ENCODE assay signal across 1 cellular context in the genomic region with DNA sequence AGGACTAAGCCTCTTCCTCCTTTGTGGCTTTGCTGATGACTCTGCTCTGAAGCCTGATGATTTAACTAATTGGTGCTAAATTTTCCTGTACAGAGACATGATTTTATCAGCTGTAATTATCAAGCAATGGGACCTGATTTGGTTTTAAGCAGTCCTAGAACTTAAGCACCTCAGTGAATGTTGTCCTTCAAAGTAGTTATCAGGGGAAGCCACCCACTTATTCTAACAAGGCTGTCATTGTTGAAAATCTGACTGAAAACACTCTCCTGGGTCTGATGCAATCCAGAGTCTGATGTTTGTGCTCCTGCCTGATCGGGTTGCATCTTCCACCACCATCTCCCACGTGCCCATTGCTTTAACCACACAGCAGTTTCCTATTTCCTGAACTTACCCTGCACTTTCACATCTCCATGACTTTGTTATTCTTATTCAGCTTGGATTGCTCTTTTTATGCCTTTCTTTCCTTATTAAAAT.
TF ChIP-seq lines count a peak whose summit lies in the region.

No MANE protein-coding gene starts in this region.

TF ChIP-seq in K562, 482 proteins besides CTCF, POLR2A, EP300 and RAD21 (continued from another document and continues in another):
- no peak for TF ChIP-seq CBX5 (IDR thresholded peaks at IDR 0.05; ENCODE audit: borderline replicate concordance, low read depth)
- no peak for TF ChIP-seq ZBTB34 (CRISPR knock-in tag; IDR thresholded peaks at IDR 0.05)
- TF ChIP-seq FOXM1 (IDR thresholded peaks at IDR 0.05; ENCODE audit: low read depth): no peak; the same call in 1 of the 2 replicates
- no peak for TF ChIP-seq FOXM1 (CRISPR knock-in tag; IDR thresholded peaks at IDR 0.05; ENCODE audit: low read depth)
- no peak for TF ChIP-seq SNRNP70 (optimal IDR thresholded peaks at IDR 0.05; ENCODE audit: low read depth, low read length)
- no peak for TF ChIP-seq ZKSCAN3 (CRISPR knock-in tag; IDR thresholded peaks at IDR 0.05)
- no peak for TF ChIP-seq KAT7 (CRISPR knock-in tag; IDR thresholded peaks at IDR 0.05; ENCODE audit: borderline replicate concordance)
- TF ChIP-seq KDM1A (IDR thresholded peaks at IDR 0.05): peak in 1 of 2 experiments; percentile 20; a peak in 2 of 4 replicates
- TF ChIP-seq ELF2 (CRISPR knock-in tag; IDR thresholded peaks at IDR 0.05): peak; percentile 67; the same call in 1 of the 2 replicates
- TF ChIP-seq ZNF232 (CRISPR knock-in tag; IDR thresholded peaks at IDR 0.05): no peak
- TF ChIP-seq ZC3H11A (IDR thresholded peaks at IDR 0.05; ENCODE audit: low read depth, low read length): no peak
- TF ChIP-seq ZNF785 (CRISPR knock-in tag; IDR thresholded peaks at IDR 0.05): no peak
- no peak for TF ChIP-seq MCM2 (IDR thresholded peaks at IDR 0.05; ENCODE audit: low read depth)
- TF ChIP-seq CGGBP1 (CRISPR knock-in tag; IDR thresholded peaks at IDR 0.05): no peak
- no peak for TF ChIP-seq TRIM25 (IDR thresholded peaks at IDR 0.05; ENCODE audit: borderline replicate concordance)
- TF ChIP-seq POLR2H (tag; IDR thresholded peaks at IDR 0.05; ENCODE audit: low read depth): no peak
- TF ChIP-seq SIN3B (IDR thresholded peaks at IDR 0.05; ENCODE audit: low read depth): no peak
- no peak for TF ChIP-seq ZBTB17 (CRISPR knock-in tag; IDR thresholded peaks at IDR 0.05)
- TF ChIP-seq ZBTB7A (IDR thresholded peaks at IDR 0.05; ENCODE audit: borderline replicate concordance, control insufficient read depth, low read depth, low read length): no peak
- TF ChIP-seq, protein P1, sequence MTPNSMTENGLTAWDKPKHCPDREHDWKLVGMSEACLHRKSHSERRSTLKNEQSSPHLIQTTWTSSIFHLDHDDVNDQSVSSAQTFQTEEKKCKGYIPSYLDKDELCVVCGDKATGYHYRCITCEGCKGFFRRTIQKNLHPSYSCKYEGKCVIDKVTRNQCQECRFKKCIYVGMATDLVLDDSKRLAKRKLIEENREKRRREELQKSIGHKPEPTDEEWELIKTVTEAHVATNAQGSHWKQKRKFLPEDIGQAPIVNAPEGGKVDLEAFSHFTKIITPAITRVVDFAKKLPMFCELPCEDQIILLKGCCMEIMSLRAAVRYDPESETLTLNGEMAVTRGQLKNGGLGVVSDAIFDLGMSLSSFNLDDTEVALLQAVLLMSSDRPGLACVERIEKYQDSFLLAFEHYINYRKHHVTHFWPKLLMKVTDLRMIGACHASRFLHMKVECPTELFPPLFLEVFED (CRISPR knock-in tag; conservative IDR thresholded peaks at IDR 0.05): no peak
- no peak for TF ChIP-seq REST (CRISPR knock-in tag; IDR thresholded peaks at IDR 0.05; ENCODE audit: low read depth)
- TF ChIP-seq TCF7 (IDR thresholded peaks at IDR 0.05; ENCODE audit: borderline replicate concordance): no peak
- no peak for TF ChIP-seq ZNF274 (IDR thresholded peaks at IDR 0.05; ENCODE audit: borderline replicate concordance, low read depth, low read length)
- no peak for TF ChIP-seq TBL1XR1 (IDR thresholded peaks at IDR 0.05; ENCODE audit: low read length in 2 of 2)
- TF ChIP-seq TAF15 (IDR thresholded peaks at IDR 0.05; ENCODE audit: low read depth, low read length): no peak
- TF ChIP-seq, protein P2, sequence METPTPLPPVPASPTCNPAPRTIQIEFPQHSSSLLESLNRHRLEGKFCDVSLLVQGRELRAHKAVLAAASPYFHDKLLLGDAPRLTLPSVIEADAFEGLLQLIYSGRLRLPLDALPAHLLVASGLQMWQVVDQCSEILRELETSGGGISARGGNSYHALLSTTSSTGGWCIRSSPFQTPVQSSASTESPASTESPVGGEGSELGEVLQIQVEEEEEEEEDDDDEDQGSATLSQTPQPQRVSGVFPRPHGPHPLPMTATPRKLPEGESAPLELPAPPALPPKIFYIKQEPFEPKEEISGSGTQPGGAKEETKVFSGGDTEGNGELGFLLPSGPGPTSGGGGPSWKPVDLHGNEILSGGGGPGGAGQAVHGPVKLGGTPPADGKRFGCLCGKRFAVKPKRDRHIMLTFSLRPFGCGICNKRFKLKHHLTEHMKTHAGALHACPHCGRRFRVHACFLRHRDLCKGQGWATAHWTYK (CRISPR knock-in tag; IDR thresholded peaks at IDR 0.05): no peak
- no peak for TF ChIP-seq FOXA1 (IDR thresholded peaks at IDR 0.05; ENCODE audit: borderline replicate concordance)
- no peak for TF ChIP-seq MITF (IDR thresholded peaks at IDR 0.05)
- TF ChIP-seq MTA1 (IDR thresholded peaks at IDR 0.05; ENCODE audit: borderline replicate concordance): peak; percentile 18; the same call in 1 of the 2 replicates
- TF ChIP-seq SIX5 (IDR thresholded peaks at IDR 0.05; ENCODE audit: borderline replicate concordance in 1 of 2, insufficient read depth in 1 of 2, low read depth in 1 of 2, low read length in 2 of 2): no peak
- TF ChIP-seq KLF6 (CRISPR knock-in tag; IDR thresholded peaks at IDR 0.05; ENCODE audit: borderline replicate concordance): no peak
- no peak for TF ChIP-seq PCBP1 (IDR thresholded peaks at IDR 0.05; ENCODE audit: low read depth, low read length, poor library complexity, severe bottlenecking)
- no peak for TF ChIP-seq NR3C1 (CRISPR knock-in tag; IDR thresholded peaks at IDR 0.05)
- no peak for TF ChIP-seq ZNF354B (CRISPR knock-in tag; IDR thresholded peaks at IDR 0.05)
- no peak for TF ChIP-seq SMARCA5 (IDR thresholded peaks at IDR 0.05)
- no peak for TF ChIP-seq CREM (IDR thresholded peaks at IDR 0.05; ENCODE audit: low read depth)
- no peak for TF ChIP-seq RBBP5 (IDR thresholded peaks at IDR 0.05; ENCODE audit: borderline replicate concordance, insufficient read depth, low read length, poor library complexity, severe bottlenecking)
- no peak for TF ChIP-seq TCF7L2 (IDR thresholded peaks at IDR 0.05; ENCODE audit: low read depth, low read length)
- TF ChIP-seq HDAC2 (IDR thresholded peaks at IDR 0.05): peak; percentile 57; the same call in 1 of the 2 replicates
- TF ChIP-seq SMAD1 (IDR thresholded peaks at IDR 0.05; ENCODE audit: low read depth, low read length, partially characterized antibody): no peak
- TF ChIP-seq, protein P3, sequence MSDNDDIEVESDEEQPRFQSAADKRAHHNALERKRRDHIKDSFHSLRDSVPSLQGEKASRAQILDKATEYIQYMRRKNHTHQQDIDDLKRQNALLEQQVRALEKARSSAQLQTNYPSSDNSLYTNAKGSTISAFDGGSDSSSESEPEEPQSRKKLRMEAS (CRISPR knock-in tag; IDR thresholded peaks at IDR 0.05): no peak
- no peak for TF ChIP-seq NCOA2 (IDR thresholded peaks at IDR 0.05; ENCODE audit: partially characterized antibody in 2 of 2)
- TF ChIP-seq CEBPG (CRISPR knock-in tag; IDR thresholded peaks at IDR 0.05): peak; percentile 91
- peak; percentile 95 to 98 for TF ChIP-seq CEBPG (tag; conservative IDR thresholded peaks at IDR 0.05 in 1 of 2, IDR thresholded peaks at IDR 0.05 in 1 of 2)
- TF ChIP-seq, protein P4, sequence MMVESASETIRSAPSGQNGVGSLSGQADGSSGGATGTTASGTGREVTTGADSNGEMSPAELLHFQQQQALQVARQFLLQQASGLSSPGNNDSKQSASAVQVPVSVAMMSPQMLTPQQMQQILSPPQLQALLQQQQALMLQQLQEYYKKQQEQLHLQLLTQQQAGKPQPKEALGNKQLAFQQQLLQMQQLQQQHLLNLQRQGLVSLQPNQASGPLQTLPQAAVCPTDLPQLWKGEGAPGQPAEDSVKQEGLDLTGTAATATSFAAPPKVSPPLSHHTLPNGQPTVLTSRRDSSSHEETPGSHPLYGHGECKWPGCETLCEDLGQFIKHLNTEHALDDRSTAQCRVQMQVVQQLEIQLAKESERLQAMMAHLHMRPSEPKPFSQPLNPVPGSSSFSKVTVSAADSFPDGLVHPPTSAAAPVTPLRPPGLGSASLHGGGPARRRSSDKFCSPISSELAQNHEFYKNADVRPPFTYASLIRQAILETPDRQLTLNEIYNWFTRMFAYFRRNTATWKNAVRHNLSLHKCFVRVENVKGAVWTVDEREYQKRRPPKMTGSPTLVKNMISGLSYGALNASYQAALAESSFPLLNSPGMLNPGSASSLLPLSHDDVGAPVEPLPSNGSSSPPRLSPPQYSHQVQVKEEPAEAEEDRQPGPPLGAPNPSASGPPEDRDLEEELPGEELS (CRISPR knock-in tag; IDR thresholded peaks at IDR 0.05; ENCODE audit: borderline replicate concordance): no peak
- TF ChIP-seq ZNF444 (CRISPR knock-in tag; IDR thresholded peaks at IDR 0.05): no peak
- no peak for TF ChIP-seq GABPB2 (CRISPR knock-in tag; conservative IDR thresholded peaks at IDR 0.05)
- TF ChIP-seq GABPA (tag; conservative IDR thresholded peaks at IDR 0.05; ENCODE audit: low read depth): peak; percentile 29; the same call in 1 of the 2 replicates
